In the genomic region with DNA sequence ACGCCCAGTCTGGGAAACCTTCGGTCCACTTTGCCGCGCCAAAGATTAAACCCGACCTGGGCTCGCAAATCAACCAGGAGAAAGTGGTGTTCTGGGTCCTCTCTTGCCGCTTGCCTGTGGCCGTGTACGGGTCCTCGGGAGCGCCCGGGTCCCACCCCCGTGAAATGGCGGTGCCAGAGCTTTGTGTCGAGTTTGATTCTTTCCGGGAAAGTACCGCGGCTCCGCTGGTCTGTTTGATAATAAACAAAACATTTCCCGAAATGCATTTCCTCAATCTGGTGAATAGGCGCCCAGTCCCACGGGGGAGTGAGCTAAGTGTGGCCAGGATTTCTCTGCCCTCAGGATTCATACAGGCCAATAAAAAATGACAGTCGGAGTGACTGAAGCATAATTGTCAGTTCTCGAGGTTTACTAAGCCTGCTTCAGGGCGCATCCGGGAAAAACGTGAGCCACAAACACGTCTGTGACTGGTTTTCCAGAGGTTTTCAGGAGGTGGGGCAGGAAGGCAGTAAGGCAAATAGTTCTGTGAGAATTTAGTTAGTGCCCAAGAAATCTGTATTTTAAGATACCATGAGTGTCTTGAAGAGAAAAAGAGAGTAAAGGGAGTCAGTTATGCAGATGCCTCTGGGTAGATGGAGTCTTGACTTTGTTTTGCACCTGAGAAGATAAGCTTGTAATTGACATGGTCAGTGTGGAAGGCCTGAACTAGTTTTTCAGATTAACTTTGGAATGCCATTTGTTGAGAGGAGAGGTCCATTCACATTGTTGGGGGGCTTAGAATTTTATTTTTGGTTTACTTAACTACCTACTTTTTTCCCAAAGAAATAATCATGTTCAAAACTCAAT, we compare ENCODE assay signal across 9 cellular contexts. TPM values are rescaled to one million over a fixed set of nuclear protein-coding genes. Genes with fewer than 3 reads are reported as not detected.
DNase-seq lines count a peak whose midpoint lies in the region; ATAC-seq and TF ChIP-seq lines count a peak whose summit lies in the region.
"Had no signal": no experiment of that assay in that cellular context is flagged by ENCODE, and none has a peak within 500 bp of the region (broad histone marks: within the 10 kb centered on the region; RNA-seq: fewer than 3 reads in every experiment).

No MANE protein-coding gene starts in this region.

- H3K4me1 Mint-ChIP-seq in naive B cell: peaks cover 24 to 39% (median 32%) of the 10 kb centered on the region in 3 donors
- peaks cover 19% of the 10 kb centered on the region for H3K4me1 Mint-ChIP-seq in stimulated activated memory B cell treated with anti-CD40 and anti-IgM and Interleukin-4, amounts not matched to agents 10 μg/mL and 1 μg/mL and 100 μg/mL, for 72 hours

- H3K36me3 Mint-ChIP-seq in naive B cell: peaks cover 0 to 4% of the 10 kb centered on the region in 2 donors
- H3K36me3 Mint-ChIP-seq in stimulated activated memory B cell treated with anti-CD40 and anti-IgM and Interleukin-4, amounts not matched to agents 10 μg/mL and 1 μg/mL and 100 μg/mL, for 72 hours: peaks cover 11% of the 10 kb centered on the region

- peak; percentile 57 for DNase-seq in Ammon's horn (ENCODE audit: low spot score)
- DNase-seq in NCI-H774 (lab: John Stamatoyannopoulos, UW): peak; percentile 42
- peak; percentile 58 for DNase-seq in activated T-cell treated with anti-CD3 and anti-CD28 coated beads for 4 hours
- DNase-seq in esophagus squamous epithelium (lab: John Stamatoyannopoulos, UW): no peak
- peak; percentile 73 for DNase-seq in naive B cell

- intact Hi-C loops in esophagus squamous epithelium (cut with DNase I): no loop called here

- ATAC-seq in GM18909 (IDR thresholded peaks at IDR 0.05; ENCODE audit: poor library complexity, unreplicated experiment) (peak; percentile 37), HG03196 (IDR thresholded peaks at IDR 0.05; ENCODE audit: unreplicated experiment) (peak; percentile 40), naive B cell (ENCODE audit: low read depth in 2 of 2) (peak; percentile 64 to 66)
- peak; percentile 70 for ATAC-seq in stimulated activated memory B cell treated with anti-CD40 and anti-IgM and Interleukin-4, amounts not matched to agents 10 μg/mL and 1 μg/mL and 100 μg/mL, for 72 hours

- no peaks in the 10 kb centered on the region for H3K27me3 ChIP-seq in esophagus squamous epithelium

- no peaks in the 10 kb centered on the region for H3K9me3 Mint-ChIP-seq in naive B cell
- H3K9me3 Mint-ChIP-seq in stimulated activated memory B cell treated with anti-CD40 and anti-IgM and Interleukin-4, amounts not matched to agents 10 μg/mL and 1 μg/mL and 100 μg/mL, for 72 hours: no peaks in the 10 kb centered on the region
- H3K9me3 Mint-ChIP-seq: T-helper 1 cell treated with Interleukin-12 subunit alpha and Interleukin-12 subunit beta and Interleukin-4 antibody, amounts not matched to agents 30 μg/mL and 1 μg/mL, for 36 hours had no signal

- peaks cover 0 to 42% (median 22%) of the 10 kb centered on the region in 3 donors for H3K4me1 ChIP-seq in esophagus squamous epithelium

- H3K36me3 ChIP-seq in esophagus squamous epithelium: no peaks in the 10 kb centered on the region

- TF ChIP-seq POLR2A in esophagus squamous epithelium (IDR thresholded peaks at IDR 0.05): no peak

- 0 to 1% methylated on average over 6 to 9 of the region's 28 CpGs for WGBS in esophagus squamous epithelium, 2 donors

- H3K27me3 Mint-ChIP-seq in naive B cell: no peaks in the 10 kb centered on the region
- no peaks in the 10 kb centered on the region for H3K27me3 Mint-ChIP-seq in stimulated activated memory B cell treated with anti-CD40 and anti-IgM and Interleukin-4, amounts not matched to agents 10 μg/mL and 1 μg/mL and 100 μg/mL, for 72 hours

- no peak overlapping the region for H3K27ac Mint-ChIP-seq in naive B cell
- H3K27ac Mint-ChIP-seq in stimulated activated memory B cell treated with anti-CD40 and anti-IgM and Interleukin-4, amounts not matched to agents 10 μg/mL and 1 μg/mL and 100 μg/mL, for 72 hours: no peak overlapping the region
- H3K27ac Mint-ChIP-seq: T-helper 1 cell treated with Interleukin-12 subunit alpha and Interleukin-12 subunit beta and Interleukin-4 antibody, amounts not matched to agents 30 μg/mL and 1 μg/mL, for 36 hours had no signal

- H3K4me3 ChIP-seq in esophagus squamous epithelium: peak overlapping the region; percentile 93 to 100 (median 99)

- no peak for TF ChIP-seq CTCF in esophagus squamous epithelium (IDR thresholded peaks at IDR 0.05)

- H3K27ac ChIP-seq in esophagus squamous epithelium: peak overlapping the region; percentile 98 to 100 (median 100)

- H3K9me3 ChIP-seq in esophagus squamous epithelium: no peaks in the 10 kb centered on the region

- H3K4me3 Mint-ChIP-seq in naive B cell: no peak overlapping the region
- H3K4me3 Mint-ChIP-seq in stimulated activated memory B cell treated with anti-CD40 and anti-IgM and Interleukin-4, amounts not matched to agents 10 μg/mL and 1 μg/mL and 100 μg/mL, for 72 hours: no peak overlapping the region

RNA-seq across cellular contexts. Expression of a gene that starts 0.7 kb away (rescaled TPM):
- total RNA-seq in esophagus squamous epithelium: 10 to 100 TPM; 12.4 to 19.3 (median 15.5) TPM
- 100 to 1,000 TPM in 5 of 6 donors, 10 to 100 TPM in 1; 99.7 to 142 (median 126) TPM for polyA plus RNA-seq in naive B cell (ENCODE audit: low read depth in 6 of 6)

RNA-seq across cellular contexts. Expression of a gene that starts 59.3 kb away (rescaled TPM):
- 10 to 100 TPM; 28.1 to 47.7 (median 32.3) TPM for total RNA-seq in esophagus squamous epithelium
- polyA plus RNA-seq in naive B cell (ENCODE audit: low read depth in 6 of 6): 10 to 100 TPM; 56.9 to 83.1 (median 71.0) TPM
